In genomic region chr10:119250641-119251314, GRCh38 we compare ENCODE assay signal across 1 cellular context.
TF ChIP-seq lines count a peak whose summit lies in the region.

No MANE protein-coding gene starts in this region.

TF ChIP-seq in WTC11, 78 proteins besides CTCF, POLR2A, EP300 and RAD21 (continued from another document):
- TF ChIP-seq ZNF512 (CRISPR knock-in tag; IDR thresholded peaks at IDR 0.05; ENCODE audit: borderline replicate concordance) (no peak), PRRX2 (CRISPR knock-in tag; IDR thresholded peaks at IDR 0.05) (no peak), ZNF532 (CRISPR knock-in tag; IDR thresholded peaks at IDR 0.05; ENCODE audit: borderline replicate concordance) (no peak)
